Comparison of ENCODE assay signal across 1 cellular context in the genomic region with DNA sequence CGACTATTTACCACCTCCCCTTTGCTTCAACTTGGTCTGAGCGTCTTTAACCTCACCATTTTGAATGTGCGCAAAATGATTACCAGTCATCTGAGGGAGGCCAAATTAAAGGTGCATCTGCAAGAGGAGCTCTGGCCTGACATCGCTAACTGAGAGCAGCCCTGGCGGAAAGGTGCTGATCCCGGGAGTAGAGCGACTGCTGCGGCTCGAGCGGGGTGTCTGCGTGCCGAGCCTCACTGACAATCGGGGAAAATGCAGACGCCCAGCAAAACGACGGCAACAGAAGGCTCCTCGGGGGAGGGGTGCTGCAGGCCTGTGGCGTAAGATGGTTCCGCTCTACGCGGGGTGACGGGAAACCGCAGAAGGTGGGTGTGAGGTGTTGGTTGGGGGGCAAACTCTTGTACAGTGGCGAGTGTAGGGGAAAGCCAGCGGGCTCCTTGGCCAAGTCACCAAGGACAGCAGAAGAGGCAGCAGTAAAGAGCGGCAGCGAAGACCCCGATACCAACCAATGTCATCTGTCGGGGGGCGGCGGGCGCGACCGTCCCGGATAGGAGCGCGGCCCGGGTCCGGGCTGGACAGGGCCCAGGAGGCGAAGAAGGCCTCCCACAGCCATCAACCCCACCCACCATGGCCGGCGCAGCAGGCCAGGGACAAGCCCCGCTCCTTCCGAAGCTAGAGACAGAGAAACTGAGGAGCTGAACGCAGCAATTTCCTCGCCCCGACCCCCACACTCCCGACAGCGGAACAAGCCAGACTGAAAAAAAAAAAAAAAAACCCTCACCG.
TF ChIP-seq lines count a peak whose summit lies in the region.

No MANE protein-coding gene starts in this region.

TF ChIP-seq in HepG2, 621 proteins besides CTCF, POLR2A, EP300 and RAD21 (continued from another document and continues in another):
- TF ChIP-seq, protein P1, sequence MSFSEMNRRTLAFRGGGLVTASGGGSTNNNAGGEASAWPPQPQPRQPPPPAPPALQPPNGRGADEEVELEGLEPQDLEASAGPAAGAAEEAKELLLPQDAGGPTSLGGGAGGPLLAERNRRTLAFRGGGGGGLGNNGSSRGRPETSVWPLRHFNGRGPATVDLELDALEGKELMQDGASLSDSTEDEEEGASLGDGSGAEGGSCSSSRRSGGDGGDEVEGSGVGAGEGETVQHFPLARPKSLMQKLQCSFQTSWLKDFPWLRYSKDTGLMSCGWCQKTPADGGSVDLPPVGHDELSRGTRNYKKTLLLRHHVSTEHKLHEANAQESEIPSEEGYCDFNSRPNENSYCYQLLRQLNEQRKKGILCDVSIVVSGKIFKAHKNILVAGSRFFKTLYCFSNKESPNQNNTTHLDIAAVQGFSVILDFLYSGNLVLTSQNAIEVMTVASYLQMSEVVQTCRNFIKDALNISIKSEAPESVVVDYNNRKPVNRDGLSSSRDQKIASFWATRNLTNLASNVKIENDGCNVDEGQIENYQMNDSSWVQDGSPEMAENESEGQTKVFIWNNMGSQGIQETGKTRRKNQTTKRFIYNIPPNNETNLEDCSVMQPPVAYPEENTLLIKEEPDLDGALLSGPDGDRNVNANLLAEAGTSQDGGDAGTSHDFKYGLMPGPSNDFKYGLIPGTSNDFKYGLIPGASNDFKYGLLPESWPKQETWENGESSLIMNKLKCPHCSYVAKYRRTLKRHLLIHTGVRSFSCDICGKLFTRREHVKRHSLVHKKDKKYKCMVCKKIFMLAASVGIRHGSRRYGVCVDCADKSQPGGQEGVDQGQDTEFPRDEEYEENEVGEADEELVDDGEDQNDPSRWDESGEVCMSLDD (CRISPR knock-in tag; IDR thresholded peaks at IDR 0.05; ENCODE audit: borderline replicate concordance): no peak
- no peak for TF ChIP-seq ZKSCAN5 (CRISPR knock-in tag; IDR thresholded peaks at IDR 0.05)
- TF ChIP-seq ZNF121 (CRISPR knock-in tag; IDR thresholded peaks at IDR 0.05): 0 out of 2 replicates have a peak, but pooled peaks have one; percentile 21
- TF ChIP-seq JARID2 (CRISPR knock-in tag; IDR thresholded peaks at IDR 0.05; ENCODE audit: insufficient replicate concordance): no peak
- TF ChIP-seq HNRNPLL (IDR thresholded peaks at IDR 0.05; ENCODE audit: low read depth, low read length, poor library complexity, severe bottlenecking): no peak
- 0 out of 2 replicates have a peak, but pooled peaks have one; percentile 12 for TF ChIP-seq GZF1 (CRISPR knock-in tag; IDR thresholded peaks at IDR 0.05)
- TF ChIP-seq ZFP41 (CRISPR knock-in tag; IDR thresholded peaks at IDR 0.05; ENCODE audit: borderline replicate concordance): no peak
- TF ChIP-seq, protein P2, sequence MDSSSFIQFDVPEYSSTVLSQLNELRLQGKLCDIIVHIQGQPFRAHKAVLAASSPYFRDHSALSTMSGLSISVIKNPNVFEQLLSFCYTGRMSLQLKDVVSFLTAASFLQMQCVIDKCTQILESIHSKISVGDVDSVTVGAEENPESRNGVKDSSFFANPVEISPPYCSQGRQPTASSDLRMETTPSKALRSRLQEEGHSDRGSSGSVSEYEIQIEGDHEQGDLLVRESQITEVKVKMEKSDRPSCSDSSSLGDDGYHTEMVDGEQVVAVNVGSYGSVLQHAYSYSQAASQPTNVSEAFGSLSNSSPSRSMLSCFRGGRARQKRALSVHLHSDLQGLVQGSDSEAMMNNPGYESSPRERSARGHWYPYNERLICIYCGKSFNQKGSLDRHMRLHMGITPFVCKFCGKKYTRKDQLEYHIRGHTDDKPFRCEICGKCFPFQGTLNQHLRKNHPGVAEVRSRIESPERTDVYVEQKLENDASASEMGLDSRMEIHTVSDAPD (CRISPR knock-in tag; IDR thresholded peaks at IDR 0.05): no peak
- TF ChIP-seq FOXO1 (CRISPR knock-in tag; IDR thresholded peaks at IDR 0.05): peak; percentile 23; the same call in 1 of the 2 replicates
- TF ChIP-seq, protein P3, sequence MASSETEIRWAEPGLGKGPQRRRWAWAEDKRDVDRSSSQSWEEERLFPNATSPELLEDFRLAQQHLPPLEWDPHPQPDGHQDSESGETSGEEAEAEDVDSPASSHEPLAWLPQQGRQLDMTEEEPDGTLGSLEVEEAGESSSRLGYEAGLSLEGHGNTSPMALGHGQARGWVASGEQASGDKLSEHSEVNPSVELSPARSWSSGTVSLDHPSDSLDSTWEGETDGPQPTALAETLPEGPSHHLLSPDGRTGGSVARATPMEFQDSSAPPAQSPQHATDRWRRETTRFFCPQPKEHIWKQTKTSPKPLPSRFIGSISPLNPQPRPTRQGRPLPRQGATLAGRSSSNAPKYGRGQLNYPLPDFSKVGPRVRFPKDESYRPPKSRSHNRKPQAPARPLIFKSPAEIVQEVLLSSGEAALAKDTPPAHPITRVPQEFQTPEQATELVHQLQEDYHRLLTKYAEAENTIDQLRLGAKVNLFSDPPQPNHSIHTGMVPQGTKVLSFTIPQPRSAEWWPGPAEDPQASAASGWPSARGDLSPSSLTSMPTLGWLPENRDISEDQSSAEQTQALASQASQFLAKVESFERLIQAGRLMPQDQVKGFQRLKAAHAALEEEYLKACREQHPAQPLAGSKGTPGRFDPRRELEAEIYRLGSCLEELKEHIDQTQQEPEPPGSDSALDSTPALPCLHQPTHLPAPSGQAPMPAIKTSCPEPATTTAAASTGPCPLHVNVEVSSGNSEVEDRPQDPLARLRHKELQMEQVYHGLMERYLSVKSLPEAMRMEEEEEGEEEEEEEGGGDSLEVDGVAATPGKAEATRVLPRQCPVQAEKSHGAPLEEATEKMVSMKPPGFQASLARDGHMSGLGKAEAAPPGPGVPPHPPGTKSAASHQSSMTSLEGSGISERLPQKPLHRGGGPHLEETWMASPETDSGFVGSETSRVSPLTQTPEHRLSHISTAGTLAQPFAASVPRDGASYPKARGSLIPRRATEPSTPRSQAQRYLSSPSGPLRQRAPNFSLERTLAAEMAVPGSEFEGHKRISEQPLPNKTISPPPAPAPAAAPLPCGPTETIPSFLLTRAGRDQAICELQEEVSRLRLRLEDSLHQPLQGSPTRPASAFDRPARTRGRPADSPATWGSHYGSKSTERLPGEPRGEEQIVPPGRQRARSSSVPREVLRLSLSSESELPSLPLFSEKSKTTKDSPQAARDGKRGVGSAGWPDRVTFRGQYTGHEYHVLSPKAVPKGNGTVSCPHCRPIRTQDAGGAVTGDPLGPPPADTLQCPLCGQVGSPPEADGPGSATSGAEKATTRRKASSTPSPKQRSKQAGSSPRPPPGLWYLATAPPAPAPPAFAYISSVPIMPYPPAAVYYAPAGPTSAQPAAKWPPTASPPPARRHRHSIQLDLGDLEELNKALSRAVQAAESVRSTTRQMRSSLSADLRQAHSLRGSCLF (CRISPR knock-in tag; IDR thresholded peaks at IDR 0.05; ENCODE audit: borderline replicate concordance): no peak
- TF ChIP-seq SMAD9 (CRISPR knock-in tag; IDR thresholded peaks at IDR 0.05): no peak
- TF ChIP-seq MED1 (CRISPR knock-in tag; IDR thresholded peaks at IDR 0.05): no peak
- peak; percentile 69; the same call in 1 of the 2 replicates for TF ChIP-seq ZNF605 (CRISPR knock-in tag; IDR thresholded peaks at IDR 0.05)
- TF ChIP-seq SATB2 (CRISPR knock-in tag; IDR thresholded peaks at IDR 0.05): no peak
- no peak for TF ChIP-seq MXD4 (CRISPR knock-in tag; IDR thresholded peaks at IDR 0.05)
- TF ChIP-seq FOSL1 (CRISPR knock-in tag; IDR thresholded peaks at IDR 0.05; ENCODE audit: borderline replicate concordance): no peak
- TF ChIP-seq NFE2L2 (IDR thresholded peaks at IDR 0.05; ENCODE audit: low read length): no peak
- TF ChIP-seq TEAD2 (CRISPR knock-in tag; IDR thresholded peaks at IDR 0.05): no peak
- no peak for TF ChIP-seq SMAD1 (CRISPR knock-in tag; IDR thresholded peaks at IDR 0.05; ENCODE audit: borderline replicate concordance, low read depth)
- TF ChIP-seq, protein P4, sequence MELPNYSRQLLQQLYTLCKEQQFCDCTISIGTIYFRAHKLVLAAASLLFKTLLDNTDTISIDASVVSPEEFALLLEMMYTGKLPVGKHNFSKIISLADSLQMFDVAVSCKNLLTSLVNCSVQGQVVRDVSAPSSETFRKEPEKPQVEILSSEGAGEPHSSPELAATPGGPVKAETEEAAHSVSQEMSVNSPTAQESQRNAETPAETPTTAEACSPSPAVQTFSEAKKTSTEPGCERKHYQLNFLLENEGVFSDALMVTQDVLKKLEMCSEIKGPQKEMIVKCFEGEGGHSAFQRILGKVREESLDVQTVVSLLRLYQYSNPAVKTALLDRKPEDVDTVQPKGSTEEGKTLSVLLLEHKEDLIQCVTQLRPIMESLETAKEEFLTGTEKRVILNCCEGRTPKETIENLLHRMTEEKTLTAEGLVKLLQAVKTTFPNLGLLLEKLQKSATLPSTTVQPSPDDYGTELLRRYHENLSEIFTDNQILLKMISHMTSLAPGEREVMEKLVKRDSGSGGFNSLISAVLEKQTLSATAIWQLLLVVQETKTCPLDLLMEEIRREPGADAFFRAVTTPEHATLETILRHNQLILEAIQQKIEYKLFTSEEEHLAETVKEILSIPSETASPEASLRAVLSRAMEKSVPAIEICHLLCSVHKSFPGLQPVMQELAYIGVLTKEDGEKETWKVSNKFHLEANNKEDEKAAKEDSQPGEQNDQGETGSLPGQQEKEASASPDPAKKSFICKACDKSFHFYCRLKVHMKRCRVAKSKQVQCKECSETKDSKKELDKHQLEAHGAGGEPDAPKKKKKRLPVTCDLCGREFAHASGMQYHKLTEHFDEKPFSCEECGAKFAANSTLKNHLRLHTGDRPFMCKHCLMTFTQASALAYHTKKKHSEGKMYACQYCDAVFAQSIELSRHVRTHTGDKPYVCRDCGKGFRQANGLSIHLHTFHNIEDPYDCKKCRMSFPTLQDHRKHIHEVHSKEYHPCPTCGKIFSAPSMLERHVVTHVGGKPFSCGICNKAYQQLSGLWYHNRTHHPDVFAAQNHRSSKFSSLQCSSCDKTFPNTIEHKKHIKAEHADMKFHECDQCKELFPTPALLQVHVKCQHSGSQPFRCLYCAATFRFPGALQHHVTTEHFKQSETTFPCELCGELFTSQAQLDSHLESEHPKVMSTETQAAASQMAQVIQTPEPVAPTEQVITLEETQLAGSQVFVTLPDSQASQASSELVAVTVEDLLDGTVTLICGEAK (IDR thresholded peaks at IDR 0.05): no peak
- TF ChIP-seq, protein P4 (CRISPR knock-in tag; IDR thresholded peaks at IDR 0.05): no peak
- TF ChIP-seq, protein P5, sequence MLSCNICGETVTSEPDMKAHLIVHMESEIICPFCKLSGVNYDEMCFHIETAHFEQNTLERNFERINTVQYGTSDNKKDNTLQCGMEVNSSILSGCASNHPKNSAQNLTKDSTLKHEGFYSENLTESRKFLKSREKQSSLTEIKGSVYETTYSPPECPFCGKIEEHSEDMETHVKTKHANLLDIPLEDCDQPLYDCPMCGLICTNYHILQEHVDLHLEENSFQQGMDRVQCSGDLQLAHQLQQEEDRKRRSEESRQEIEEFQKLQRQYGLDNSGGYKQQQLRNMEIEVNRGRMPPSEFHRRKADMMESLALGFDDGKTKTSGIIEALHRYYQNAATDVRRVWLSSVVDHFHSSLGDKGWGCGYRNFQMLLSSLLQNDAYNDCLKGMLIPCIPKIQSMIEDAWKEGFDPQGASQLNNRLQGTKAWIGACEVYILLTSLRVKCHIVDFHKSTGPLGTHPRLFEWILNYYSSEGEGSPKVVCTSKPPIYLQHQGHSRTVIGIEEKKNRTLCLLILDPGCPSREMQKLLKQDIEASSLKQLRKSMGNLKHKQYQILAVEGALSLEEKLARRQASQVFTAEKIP (CRISPR knock-in tag; IDR thresholded peaks at IDR 0.05; ENCODE audit: borderline replicate concordance): no peak
- TF ChIP-seq ASH2L (IDR thresholded peaks at IDR 0.05; ENCODE audit: insufficient read length, low read depth, low read length): peak; percentile 80
- TF ChIP-seq MXI1 (IDR thresholded peaks at IDR 0.05; ENCODE audit: borderline replicate concordance, low read depth, low read length): peak; percentile 36; the same call in 1 of the 3 replicates
- TF ChIP-seq ZNF782 (CRISPR knock-in tag; IDR thresholded peaks at IDR 0.05; ENCODE audit: borderline replicate concordance): 0 out of 2 replicates have a peak, but pooled peaks have one; percentile 55
- TF ChIP-seq, protein P6, sequence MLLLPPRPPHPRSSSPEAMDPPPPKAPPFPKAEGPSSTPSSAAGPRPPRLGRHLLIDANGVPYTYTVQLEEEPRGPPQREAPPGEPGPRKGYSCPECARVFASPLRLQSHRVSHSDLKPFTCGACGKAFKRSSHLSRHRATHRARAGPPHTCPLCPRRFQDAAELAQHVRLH (CRISPR knock-in tag; IDR thresholded peaks at IDR 0.05; ENCODE audit: borderline replicate concordance, low read depth): no peak
- no peak; the same call in 1 of the 2 replicates for TF ChIP-seq ZIK1 (CRISPR knock-in tag; IDR thresholded peaks at IDR 0.05; ENCODE audit: borderline replicate concordance, low read depth)
- no peak for TF ChIP-seq ZNF652 (CRISPR knock-in tag; IDR thresholded peaks at IDR 0.05; ENCODE audit: borderline replicate concordance, low read depth)
- no peak for TF ChIP-seq ZNF451 (CRISPR knock-in tag; IDR thresholded peaks at IDR 0.05)
- TF ChIP-seq ZNF235 (CRISPR knock-in tag; IDR thresholded peaks at IDR 0.05; ENCODE audit: borderline replicate concordance): no peak
- TF ChIP-seq, protein P7, sequence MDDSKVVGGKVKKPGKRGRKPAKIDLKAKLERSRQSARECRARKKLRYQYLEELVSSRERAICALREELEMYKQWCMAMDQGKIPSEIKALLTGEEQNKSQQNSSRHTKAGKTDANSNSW (CRISPR knock-in tag; IDR thresholded peaks at IDR 0.05; ENCODE audit: borderline replicate concordance): no peak
- no peak for TF ChIP-seq TBX3 (IDR thresholded peaks at IDR 0.05; ENCODE audit: borderline replicate concordance)
- no peak for TF ChIP-seq ZNF460 (CRISPR knock-in tag; IDR thresholded peaks at IDR 0.05; ENCODE audit: borderline replicate concordance)
